Comparison of ENCODE assay signal across 12 cellular contexts in genomic region chr1:219933763-219934162, GRCh38. TPM values are rescaled to one million over a fixed set of nuclear protein-coding genes. Genes with fewer than 3 reads are reported as not detected.
"Had no signal": no experiment of that assay in that cellular context is flagged by ENCODE, and none has a peak within 500 bp of the region (broad histone marks: within the 10 kb centered on the region; RNA-seq: fewer than 3 reads in every experiment).

No MANE protein-coding gene starts in this region.

RNA-seq across cellular contexts. Expression of gene SLC30A10, which starts 5.4 kb away (rescaled TPM):
- total RNA-seq: activated CD4-positive, alpha-beta memory T cell treated with anti-CD3 and anti-CD28 coated beads for 36 hours; activated CD4-positive, alpha-beta memory T cell treated with anti-CD3 and anti-CD28 coated beads, Interleukin-2, amount 10 ng/mL, durations not matched to agents 7 days and 5 days; activated CD4-positive, alpha-beta T cell treated with anti-CD3 and anti-CD28 coated beads for 36 hours; activated CD4-positive, alpha-beta T cell treated with anti-CD3 and anti-CD28 coated beads, Interleukin-2, amount 10 ng/mL, durations not matched to agents 24 days and 14 days; activated CD4-positive, alpha-beta T cell treated with anti-CD3 and anti-CD28 coated beads, Interleukin-2, amount 10 ng/mL, durations not matched to agents 7 days and 5 days; activated CD8-positive, alpha-beta memory T cell treated with anti-CD3 and anti-CD28 coated beads for 36 hours; activated CD8-positive, alpha-beta memory T cell treated with anti-CD3 and anti-CD28 coated beads, Interleukin-2, amount 10 ng/mL, durations not matched to agents 7 days and 5 days; activated CD8-positive, alpha-beta T cell treated with anti-CD3 and anti-CD28 coated beads for 36 hours; activated CD8-positive, alpha-beta T cell treated with anti-CD3 and anti-CD28 coated beads, Interleukin-2, amount 10 ng/mL, durations not matched to agents 7 days and 5 days; T-helper 1 cell treated with Interleukin-12 subunit alpha and Interleukin-12 subunit beta and Interleukin-4 antibody, amounts not matched to agents 30 ng/mL and 1 ng/mL, for 36 hours; T-helper 17 cell; T-helper 2 cell treated with Interferon-gamma antibody and Interleukin-4, amounts not matched to agents 100 ng/mL and 5 ng/mL, for 36 hours had no signal
